2 cellular contexts compared by ENCODE assay signal in genomic region chrX:2471641-2472040, GRCh38.
TF ChIP-seq lines count a peak whose summit lies in the region.

No MANE protein-coding gene starts in this region.

TF ChIP-seq in HEK293, 187 proteins besides CTCF, POLR2A, EP300 and RAD21:
- TF ChIP-seq, protein P1, sequence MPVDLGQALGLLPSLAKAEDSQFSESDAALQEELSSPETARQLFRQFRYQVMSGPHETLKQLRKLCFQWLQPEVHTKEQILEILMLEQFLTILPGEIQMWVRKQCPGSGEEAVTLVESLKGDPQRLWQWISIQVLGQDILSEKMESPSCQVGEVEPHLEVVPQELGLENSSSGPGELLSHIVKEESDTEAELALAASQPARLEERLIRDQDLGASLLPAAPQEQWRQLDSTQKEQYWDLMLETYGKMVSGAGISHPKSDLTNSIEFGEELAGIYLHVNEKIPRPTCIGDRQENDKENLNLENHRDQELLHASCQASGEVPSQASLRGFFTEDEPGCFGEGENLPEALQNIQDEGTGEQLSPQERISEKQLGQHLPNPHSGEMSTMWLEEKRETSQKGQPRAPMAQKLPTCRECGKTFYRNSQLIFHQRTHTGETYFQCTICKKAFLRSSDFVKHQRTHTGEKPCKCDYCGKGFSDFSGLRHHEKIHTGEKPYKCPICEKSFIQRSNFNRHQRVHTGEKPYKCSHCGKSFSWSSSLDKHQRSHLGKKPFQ (tag by site-specific recombination; IDR thresholded peaks at IDR 0.05), result no peak
- TF ChIP-seq ZNF146 (tag by site-specific recombination; IDR thresholded peaks at IDR 0.05), result peak; percentile 92

TF ChIP-seq in K562, 482 proteins besides CTCF, POLR2A, EP300 and RAD21:
- TF ChIP-seq POLR2G (IDR thresholded peaks at IDR 0.05; ENCODE audit: low read depth, low read length), result no peak
- TF ChIP-seq ZNF146 (CRISPR knock-in tag; IDR thresholded peaks at IDR 0.05; ENCODE audit: unreplicated experiment), result peak; percentile 72
TF ChIP-seq in K562: peak in this region for 1.
